Comparison of ENCODE assay signal across 7 cellular contexts in the genomic region with DNA sequence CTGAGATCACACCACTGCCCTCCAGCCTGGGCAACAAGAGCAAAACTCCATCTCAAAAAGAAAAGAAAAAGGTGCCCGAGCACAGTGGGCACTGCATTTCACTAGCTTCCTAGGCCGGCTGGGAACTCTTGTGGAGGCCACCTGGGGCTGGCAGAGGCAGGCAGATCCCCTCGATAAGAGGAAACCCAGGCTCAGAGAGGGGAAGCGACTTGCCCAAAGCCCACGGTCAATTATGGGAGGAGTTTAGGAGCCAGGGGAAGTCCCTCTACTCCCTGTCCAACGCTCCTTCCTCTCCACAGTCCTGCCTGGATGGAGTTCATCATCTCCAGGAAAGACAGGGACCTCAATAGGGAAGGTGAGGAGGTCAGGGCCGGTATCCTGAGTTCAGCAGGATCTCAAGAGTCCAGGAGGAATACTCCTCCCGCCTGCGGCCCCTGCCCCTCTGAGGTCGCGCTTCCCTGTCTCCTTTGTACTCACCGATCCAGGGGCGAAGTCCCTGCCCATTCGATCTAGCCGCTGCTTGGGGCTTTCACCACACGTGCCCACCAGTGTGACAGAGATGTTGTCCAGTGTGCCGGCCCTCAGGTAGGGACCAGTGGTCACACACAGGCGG. TPM values are rescaled to one million over a fixed set of nuclear protein-coding genes. Genes with fewer than 3 reads are reported as not detected.
A peak's percentile ranks its signal among the peaks of the same experiment; 100 is the strongest.
DNase-seq lines count a peak whose midpoint lies in the region; ATAC-seq and TF ChIP-seq lines count a peak whose summit lies in the region.

No MANE protein-coding gene starts in this region.

- no peak for ATAC-seq in GM21367 (IDR thresholded peaks at IDR 0.05; ENCODE audit: unreplicated experiment)

- DNase-seq in GM12865 (ENCODE audit: low read depth) (no peak), Peyer's patch (no peak), sigmoid colon (no peak), HPDE6-E6E7 (ENCODE audit: extremely low spot score) (no peak), LoVo (ENCODE audit: low spot score) (no peak)

- TF ChIP-seq CTCF in GM12865 (IDR thresholded peaks at IDR 0.05; ENCODE audit: insufficient read depth, low read depth, low read length, missing control alignments): no peak
- TF ChIP-seq CTCF in Peyer's patch (IDR thresholded peaks at IDR 0.05): no peak
- TF ChIP-seq CTCF in sigmoid colon (IDR thresholded peaks at IDR 0.05): no peak

- H3K9me3 ChIP-seq in Peyer's patch: no peaks in the 10 kb centered on the region
- H3K9me3 ChIP-seq in esophagus (ENCODE audit: control insufficient read depth in 2 of 2, insufficient read depth in 1 of 2, low read depth in 1 of 2, low read length in 1 of 2): no peaks in the 10 kb centered on the region
- no peaks in the 10 kb centered on the region for H3K9me3 ChIP-seq in sigmoid colon

- WGBS in esophagus, 2 donors: 13 to 14% methylated on average over 18 of the region's 18 CpGs
- WGBS in sigmoid colon, 2 donors: 4 to 6% methylated on average over 18 of the region's 18 CpGs

- no peaks in the 10 kb centered on the region for H3K36me3 ChIP-seq in Peyer's patch
- no peaks in the 10 kb centered on the region for H3K36me3 ChIP-seq in esophagus (ENCODE audit: control insufficient read depth in 2 of 2, insufficient read depth in 2 of 2, low read length in 1 of 2)
- no peaks in the 10 kb centered on the region for H3K36me3 ChIP-seq in sigmoid colon

- H3K4me1 ChIP-seq in Peyer's patch: peaks cover 0 to 43% (median 32%) of the 10 kb centered on the region in 4 donors
- H3K4me1 ChIP-seq in esophagus (ENCODE audit: control insufficient read depth in 2 of 2, insufficient read depth in 2 of 2, low read length in 1 of 2): peaks cover 6 to 9% of the 10 kb centered on the region in 2 donors
- peaks cover 0 to 42% (median 39%) of the 10 kb centered on the region in 4 donors for H3K4me1 ChIP-seq in sigmoid colon

- intact Hi-C loops in sigmoid colon (cut with DNase I): loop anchor here (5.0 kb wide), 3 partner anchors 35 to 180 kb away; partner anchors contain the start of gene SLC25A35

- H3K4me3 ChIP-seq in GM12865 (ENCODE audit: low read depth, low read length) (peak overlapping the region; percentile 86; the same call in 1 of the 2 replicates), Peyer's patch (peak overlapping the region; percentile 43 to 60 (median 56)), esophagus (ENCODE audit: low read depth in 1 of 2, low read length in 2 of 2) (no peak overlapping the region), sigmoid colon (peak overlapping the region in 3 of 4 donors; percentile 49 to 59 (median 57))

- H3K27ac ChIP-seq in Peyer's patch (peak overlapping the region in 2 of 4 donors; percentile 25 to 84), esophagus (ENCODE audit: low read depth in 2 of 2, low read length in 1 of 2) (peak overlapping the region; percentile 81 to 93), sigmoid colon (peak overlapping the region in 2 of 4 donors; percentile 83 to 87)

- TF ChIP-seq EP300 in sigmoid colon (IDR thresholded peaks at IDR 0.05): no peak

- peaks cover 0 to 35% of the 10 kb centered on the region in 2 donors for H3K27me3 ChIP-seq in Peyer's patch
- peaks cover 0 to 2% of the 10 kb centered on the region in 2 donors for H3K27me3 ChIP-seq in esophagus (ENCODE audit: control insufficient read depth in 1 of 2, insufficient read depth in 2 of 2, low read length in 2 of 2)
- H3K27me3 ChIP-seq in sigmoid colon: peaks cover 8 to 78% (median 70%) of the 10 kb centered on the region in 3 donors

- no peak for TF ChIP-seq POLR2A in Peyer's patch (IDR thresholded peaks at IDR 0.05)
- no peak for TF ChIP-seq POLR2A in sigmoid colon (IDR thresholded peaks at IDR 0.05)

RNA-seq across cellular contexts. Expression of gene ALOXE3, which starts 0.8 kb away (rescaled TPM):
- total RNA-seq in Peyer's patch (not detected), sigmoid colon (not detected)
- polyA plus RNA-seq in esophagus (1 to 10 TPM in 1 of 2 donors, under 1 TPM in 1; 0.43 to 1.7 TPM), sigmoid colon (under 1 TPM in 1 of 3 donors, not detected in 2; 0.17 TPM)

RNA-seq across cellular contexts. Expression of gene HES7, which starts 6.4 kb away (rescaled TPM):
- total RNA-seq in Peyer's patch: not detected
- under 1 TPM; 0.15 to 0.24 TPM for polyA plus RNA-seq in esophagus
- total RNA-seq in sigmoid colon: not detected
- polyA plus RNA-seq in sigmoid colon: under 1 TPM in 1 of 3 donors, not detected in 2; 0.16 TPM

RNA-seq across cellular contexts. Expression of gene ALOX12B, which starts 30.0 kb away (rescaled TPM):
- total RNA-seq in Peyer's patch: under 1 TPM in 1 of 4 donors, not detected in 3; 0.83 TPM
- 1 to 10 TPM; 2.4 to 5.2 TPM for polyA plus RNA-seq in esophagus
- not detected for total RNA-seq in sigmoid colon
- under 1 TPM in 1 of 3 donors, not detected in 2; 0.52 TPM for polyA plus RNA-seq in sigmoid colon

RNA-seq across cellular contexts. Expression of gene PER1, which starts 34.7 kb away (rescaled TPM):
- 100 to 1,000 TPM in 3 of 4 donors, 10 to 100 TPM in 1; 67.6 to 143 (median 119) TPM for total RNA-seq in Peyer's patch
- 10 to 100 TPM; 44.7 to 85.2 TPM for polyA plus RNA-seq in esophagus
- total RNA-seq in sigmoid colon: 100 to 1,000 TPM in 2 of 4 donors, 10 to 100 TPM in 2; 60.3 to 153 (median 84.5) TPM
- 10 to 100 TPM; 30.5 to 67.7 (median 34.2) TPM for polyA plus RNA-seq in sigmoid colon

RNA-seq across cellular contexts. Expression of gene VAMP2, which starts 45.3 kb away (rescaled TPM):
- total RNA-seq in Peyer's patch (10 to 100 TPM; 10.7 to 40.2 (median 32.4) TPM), sigmoid colon (10 to 100 TPM; 20.4 to 29.6 (median 27.3) TPM)
- polyA plus RNA-seq in esophagus (10 to 100 TPM; 21.9 to 22.4 TPM), sigmoid colon (10 to 100 TPM; 37.7 to 57.1 (median 54.9) TPM)

Comparison
In these comparisons a context has a peak if more than half of its experiments do, and no peak if none do; other contexts are left out.
1. H3K4me3 ChIP-seq: peak in GM12865 (single experiment), Peyer's patch (4 of 4) and sigmoid colon (3 of 4); none in esophagus (0 of 2).